20 cellular contexts compared by ENCODE assay signal in genomic region chr18:44356566-44357157, GRCh38.
"Had no signal": no experiment of that assay in that cellular context is flagged by ENCODE, and none has a peak within 500 bp of the region (broad histone marks: within the 10 kb centered on the region; RNA-seq: fewer than 3 reads in every experiment).

No MANE protein-coding gene starts in this region.

- H3K79me2 ChIP-seq: hepatocyte had no signal

- DNase-seq: effector CD4-positive, alpha-beta T cell; foreskin melanocyte; head of caudate nucleus; mammary epithelial cell; mucosa of descending colon; naive thymus-derived CD8-positive, alpha-beta T cell; nucleus accumbens; psoas muscle; retina; right lobe of liver; stimulated activated CD4-positive, alpha-beta T cell treated with anti-CD3 and anti-CD28 coated beads, Interleukin-4, amount 100 ng/mL, for 4 hours; stimulated activated naive B cell treated with anti-CD40 and anti-IgM and Interleukin-4, amounts not matched to agents 10 μg/mL and 1 μg/mL and 100 μg/mL, for 72 hours; stimulated activated naive CD8-positive, alpha-beta T cell treated with anti-CD3 and anti-CD28 coated beads, Interleukin-15, amount 100 ng/mL, for 72 hours; substantia nigra; transverse colon had no signal

- H3K4me1 ChIP-seq: psoas muscle, right lobe of liver, transverse colon had no signal

- H2AFZ ChIP-seq: hepatocyte had no signal

- H3K36me3 ChIP-seq: right lobe of liver, thoracic aorta, transverse colon had no signal

- H3K9me3 ChIP-seq: mucosa of descending colon, right lobe of liver, thoracic aorta, transverse colon had no signal

- H3K27ac Mint-ChIP-seq: naive thymus-derived CD8-positive, alpha-beta T cell; stimulated activated naive CD8-positive, alpha-beta T cell treated with anti-CD3 and anti-CD28 coated beads, Interleukin-15, amount 100 ng/mL, for 72 hours had no signal

- H3K27me3 Mint-ChIP-seq: naive thymus-derived CD8-positive, alpha-beta T cell; stimulated activated naive B cell treated with anti-CD40 and anti-IgM and Interleukin-4, amounts not matched to agents 10 μg/mL and 1 μg/mL and 100 μg/mL, for 72 hours; stimulated activated naive CD8-positive, alpha-beta T cell treated with anti-CD3 and anti-CD28 coated beads, Interleukin-15, amount 100 ng/mL, for 72 hours had no signal

- H3K27ac ChIP-seq: coronary artery, hepatocyte, psoas muscle, right lobe of liver, thoracic aorta, transverse colon had no signal

- H3K4me2 ChIP-seq: hepatocyte had no signal

- H3K4me1 Mint-ChIP-seq: naive thymus-derived CD8-positive, alpha-beta T cell; neural crest cell; stimulated activated naive CD8-positive, alpha-beta T cell treated with anti-CD3 and anti-CD28 coated beads, Interleukin-15, amount 100 ng/mL, for 72 hours had no signal

- ATAC-seq: left lobe of liver; mucosa of descending colon; naive thymus-derived CD8-positive, alpha-beta T cell; psoas muscle; right lobe of liver; stimulated activated naive B cell treated with anti-CD40 and anti-IgM and Interleukin-4, amounts not matched to agents 10 μg/mL and 1 μg/mL and 100 μg/mL, for 72 hours; stimulated activated naive CD8-positive, alpha-beta T cell treated with anti-CD3 and anti-CD28 coated beads, Interleukin-15, amount 100 ng/mL, for 72 hours had no signal

- H3K4me3 ChIP-seq: coronary artery, hepatocyte, mucosa of descending colon, psoas muscle, right lobe of liver, thoracic aorta, transverse colon had no signal

- H3K4me3 Mint-ChIP-seq: naive thymus-derived CD8-positive, alpha-beta T cell; neural crest cell; stimulated activated naive B cell treated with anti-CD40 and anti-IgM and Interleukin-4, amounts not matched to agents 10 μg/mL and 1 μg/mL and 100 μg/mL, for 72 hours; stimulated activated naive CD8-positive, alpha-beta T cell treated with anti-CD3 and anti-CD28 coated beads, Interleukin-15, amount 100 ng/mL, for 72 hours had no signal

- H3K27me3 ChIP-seq: hepatocyte, right lobe of liver, transverse colon had no signal
